In the genomic region with DNA sequence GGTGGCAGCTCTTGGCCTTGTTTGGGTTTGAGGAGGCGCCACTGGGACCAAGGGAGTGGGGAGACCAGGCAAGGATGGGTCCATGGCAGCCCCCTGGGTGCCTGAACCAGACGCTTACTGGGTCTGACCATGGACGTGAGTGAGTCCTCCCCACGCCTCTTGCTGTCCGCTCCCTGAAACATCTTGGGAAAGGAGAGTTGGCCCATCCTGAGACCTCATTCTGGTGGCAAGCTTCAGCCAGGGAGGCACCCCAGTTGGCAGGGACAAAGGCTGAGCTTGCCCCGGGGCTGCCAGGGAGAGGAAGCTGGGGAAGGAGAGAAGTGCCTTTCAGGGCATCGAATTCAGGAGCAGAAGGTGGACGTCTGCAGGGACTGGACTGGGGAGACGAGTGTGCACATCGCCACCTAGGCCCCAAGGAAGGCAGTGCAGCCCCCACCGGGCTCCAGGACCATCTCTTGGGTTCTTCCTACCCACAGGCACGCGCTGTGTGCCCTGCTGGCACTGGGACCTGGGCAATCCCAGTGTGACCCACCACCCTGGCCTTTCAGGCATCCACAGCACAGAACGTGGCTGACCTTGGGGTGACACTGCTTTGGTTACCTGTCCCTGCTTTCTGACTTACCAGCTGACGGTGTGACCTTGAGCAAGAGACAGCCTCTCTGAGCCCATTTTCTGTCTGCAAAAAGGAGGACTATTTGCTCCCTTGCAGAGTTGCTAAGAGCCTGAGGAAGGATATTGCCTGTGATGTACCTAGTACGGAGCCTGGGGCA, we compare ENCODE assay signal across 8 cellular contexts.
DNase-seq lines count a peak whose midpoint lies in the region; ATAC-seq and TF ChIP-seq lines count a peak whose summit lies in the region.

No MANE protein-coding gene starts in this region.

- DNase-seq in COLO668 (lab: John Stamatoyannopoulos, UW; ENCODE audit: unreplicated experiment) (peak; percentile 75), HL-60 (ENCODE audit: low read depth in 1 of 2, low spot score in 1 of 2) (peak in 1 of 2 experiments; percentile 19), RWPE1 (ENCODE audit: low spot score) (peak; percentile 42), left ventricle myocardium superior (peak; percentile 51), sciatic nerve (ENCODE audit: low spot score) (no peak)
- DNase-seq in activated naive CD8-positive, alpha-beta T cell treated with anti-CD3 and anti-CD28 coated beads for 36 hours, result peak; percentile 35

- H3K9me3 Mint-ChIP-seq in activated naive CD8-positive, alpha-beta T cell treated with anti-CD3 and anti-CD28 coated beads for 36 hours, result peaks cover 2% of the 10 kb centered on the region

- H3K27ac ChIP-seq in HL-60 (replicated peaks) (no peak overlapping the region), RWPE1 (no peak overlapping the region)

- peak; percentile 84 for TF ChIP-seq CTCF in HL-60 (IDR thresholded peaks at IDR 0.05; ENCODE audit: insufficient read depth, low read length)
- peak; percentile 71 for TF ChIP-seq CTCF in RWPE1 (conservative IDR thresholded peaks at IDR 0.05; ENCODE audit: low read depth)

- POLR2A ChIA-PET in RWPE1 (lab: Yijun Ruan, JAX; ENCODE audit: low non-redundant PET), result no interaction called here

- peaks cover 15% of the 10 kb centered on the region for H3K27me3 Mint-ChIP-seq in activated naive CD8-positive, alpha-beta T cell treated with anti-CD3 and anti-CD28 coated beads for 36 hours

- H3K4me1 Mint-ChIP-seq in activated naive CD8-positive, alpha-beta T cell treated with anti-CD3 and anti-CD28 coated beads for 36 hours, result no peaks in the 10 kb centered on the region

- H3K36me3 Mint-ChIP-seq in activated naive CD8-positive, alpha-beta T cell treated with anti-CD3 and anti-CD28 coated beads for 36 hours, result no peaks in the 10 kb centered on the region

- intact Hi-C loops in left ventricle myocardium superior (cut with micrococcal nuclease), result no loop called here
- intact Hi-C loops in sciatic nerve (cut with DNase I), result no loop called here

- peak; percentile 71 for ATAC-seq in left ventricle myocardium superior
- ATAC-seq in sciatic nerve, result peak; percentile 62
- no peak for ATAC-seq in HG03135 (IDR thresholded peaks at IDR 0.05; ENCODE audit: unreplicated experiment)
- ATAC-seq in GM19397 (IDR thresholded peaks at IDR 0.05; ENCODE audit: unreplicated experiment), result no peak

- H3K27me3 ChIP-seq in HL-60 (ENCODE audit: insufficient read depth, poor library complexity, severe bottlenecking), result peaks cover 5% of the 10 kb centered on the region

- H3K27ac Mint-ChIP-seq in activated naive CD8-positive, alpha-beta T cell treated with anti-CD3 and anti-CD28 coated beads for 36 hours, result no peak overlapping the region

- no peak overlapping the region for H3K4me3 ChIP-seq in HL-60 (replicated peaks; ENCODE audit: insufficient read depth, low read length)

- CTCF ChIA-PET in RWPE1 (lab: Yijun Ruan, JAX), result interaction anchor here (0.6 to 1.7 kb wide), 9 partner anchors 12 to 679 kb away, joined by 3 to 7 read pairs (median 4); no protein-coding TSS in a partner anchor

- H3K4me3 Mint-ChIP-seq in activated naive CD8-positive, alpha-beta T cell treated with anti-CD3 and anti-CD28 coated beads for 36 hours, result no peak overlapping the region

Comparison
In these comparisons a context has a peak if more than half of its experiments do, and no peak if none do; other contexts are left out.
1. ATAC-seq: peak in left ventricle myocardium superior (single experiment) and sciatic nerve (single experiment); none in HG03135 (single experiment) and GM19397 (single experiment).